ENCODE assay signal across 10 cellular contexts in genomic region chr5:172788771-172789686, GRCh38. TPM values are rescaled to one million over a fixed set of nuclear protein-coding genes. Genes with fewer than 3 reads are reported as not detected.
DNase-seq lines count a peak whose midpoint lies in the region; ATAC-seq and TF ChIP-seq lines count a peak whose summit lies in the region.
"Had no signal": no experiment of that assay in that cellular context is flagged by ENCODE, and none has a peak within 500 bp of the region (broad histone marks: within the 10 kb centered on the region; RNA-seq: fewer than 3 reads in every experiment).

No MANE protein-coding gene starts in this region.

- H3K36me3 Mint-ChIP-seq in CD4-positive, alpha-beta T cell (ENCODE audit: low read depth): no peaks in the 10 kb centered on the region

- H3K36me3 ChIP-seq in adipocyte (ENCODE audit: control insufficient read depth, insufficient read depth, low read length, severe bottlenecking): no peaks in the 10 kb centered on the region
- no peaks in the 10 kb centered on the region for H3K36me3 ChIP-seq in gastrocnemius medialis

- peak overlapping the region; percentile 43 for H3K4me3 ChIP-seq in adipocyte (ENCODE audit: low read length)
- H3K4me3 ChIP-seq in gastrocnemius medialis: peak overlapping the region in 1 of 4 donors; percentile 24

- ATAC-seq in gastrocnemius medialis: peak; percentile 18 to 31
- no peak for ATAC-seq in CD4-positive, alpha-beta T cell (ENCODE audit: poor library complexity)
- no peak for ATAC-seq in HG03139 (IDR thresholded peaks at IDR 0.05; ENCODE audit: unreplicated experiment)

- H3K4me3 Mint-ChIP-seq in CD4-positive, alpha-beta T cell: no peak overlapping the region

- H3K9ac ChIP-seq in adipocyte (ENCODE audit: low read length): peak overlapping the region; percentile 83

- CTCF ChIA-PET in CD4-positive, alpha-beta T cell (lab: Charles Lee): interaction anchor here (1.2 to 1.4 kb wide), 2 partner anchors 74 to 143 kb away, joined by 3 read pairs; no protein-coding TSS in a partner anchor

- intact Hi-C loops in gastrocnemius medialis (cut with DNase I; ENCODE audit: low total_unique reads): no loop called here
- intact Hi-C loops in CD4-positive, alpha-beta T cell (cut with DNase I, micrococcal nuclease): no loop called here

- in situ Hi-C loops in gastrocnemius medialis (cut with MboI; ENCODE audit: low sequenced_read_pairs in 4 of 4): no loop called here

- H3K27ac ChIP-seq in gastrocnemius medialis: peak overlapping the region; percentile 88 to 92 (median 90)
- H3K27ac ChIP-seq in CD4-positive, alpha-beta T cell (ENCODE audit: low read depth, low read length): no peak overlapping the region

- H3K27me3 ChIP-seq in adipocyte (replicated peaks; ENCODE audit: control insufficient read depth, insufficient read depth, low read length): no peaks in the 10 kb centered on the region
- H3K27me3 ChIP-seq in gastrocnemius medialis: no peaks in the 10 kb centered on the region
- no peaks in the 10 kb centered on the region for H3K27me3 ChIP-seq in CD4-positive, alpha-beta T cell (ENCODE audit: control insufficient read depth, insufficient read depth, low read length)

- H3K4me1 ChIP-seq in adipocyte (ENCODE audit: control insufficient read depth, insufficient read depth, low read length) (peaks cover 64% of the 10 kb centered on the region), gastrocnemius medialis (peaks cover 52 to 62% of the 10 kb centered on the region in 2 donors)

- TF ChIP-seq POLR2A in gastrocnemius medialis (IDR thresholded peaks at IDR 0.05): no peak

- POLR2A ChIA-PET in CD4-positive, alpha-beta T cell (lab: Charles Lee): interaction anchor here (0.8 to 1.1 kb wide), 4 partner anchors 17 to 24 kb away, joined by 3 to 4 read pairs (median 4); partner anchors contain the start of gene DUSP1

- TF ChIP-seq CTCF in gastrocnemius medialis (IDR thresholded peaks at IDR 0.05 in 4 of 5, conservative IDR thresholded peaks at IDR 0.05 in 1 of 5): no peak
- TF ChIP-seq CTCF in CD4-positive, alpha-beta T cell (IDR thresholded peaks at IDR 0.05): no peak

- H3K27me3 Mint-ChIP-seq in CD4-positive, alpha-beta T cell: no peaks in the 10 kb centered on the region

- DNase-seq in ELR (ENCODE audit: low read depth) (peak; percentile 34), adipocyte (ENCODE audit: low read depth) (no peak), islet precursor cell (peak; percentile 72), gastrocnemius medialis (peak; percentile 29 to 72), SIG-M5 treated with dmso at 0.1 percent for 504 hours (lab: John Stamatoyannopoulos, UW; ENCODE audit: unreplicated experiment) (no peak)
- no peak for DNase-seq in activated CD4-positive, alpha-beta T cell treated with anti-CD3 and anti-CD28 coated beads, Interleukin-2, amount 50 U/mL, for 48 hours
- no peak for DNase-seq in CD4-positive, alpha-beta T cell
- DNase-seq: DMS79, NCI-H1092 treated with DMSO at 0.1 percent for 48 hours had no signal

- no peak overlapping the region for H3K27ac Mint-ChIP-seq in CD4-positive, alpha-beta T cell

- H3K9me3 Mint-ChIP-seq in CD4-positive, alpha-beta T cell: no peaks in the 10 kb centered on the region

- H3K9me3 ChIP-seq in adipocyte (ENCODE audit: control insufficient read depth, low read length) (no peaks in the 10 kb centered on the region), gastrocnemius medialis (no peaks in the 10 kb centered on the region)
- no peaks in the 10 kb centered on the region for H3K9me3 ChIP-seq in CD4-positive, alpha-beta T cell (ENCODE audit: control insufficient read depth, low read length)

- no peaks in the 10 kb centered on the region for H3K4me1 Mint-ChIP-seq in CD4-positive, alpha-beta T cell (ENCODE audit: low read depth)

RNA-seq across cellular contexts. Expression of gene DUSP1, which starts 18.0 kb away (rescaled TPM):
- total RNA-seq in gastrocnemius medialis: 1,000 to 10,000 TPM in 1 of 4 donors, 100 to 1,000 TPM in 3; 345 to 1,004 (median 793) TPM
- 100 to 1,000 TPM; 761 to 768 TPM for total RNA-seq in CD4-positive, alpha-beta T cell

RNA-seq across cellular contexts. Expression of gene ERGIC1, which starts 45.0 kb away (rescaled TPM):
- total RNA-seq in gastrocnemius medialis: 100 to 1,000 TPM in 1 of 4 donors, 10 to 100 TPM in 3; 54.4 to 108 (median 88.0) TPM
- 10 to 100 TPM; 51.0 to 52.4 TPM for total RNA-seq in CD4-positive, alpha-beta T cell

Comparison
In these comparisons a context has a peak if more than half of its experiments do, and no peak if none do; other contexts are left out.
1. DNase-seq: peak in ELR (single experiment), islet precursor cell (single experiment) and gastrocnemius medialis (2 of 2); none in adipocyte (single experiment), activated CD4-positive, alpha-beta T cell treated with anti-CD3 and anti-CD28 coated beads, Interleukin-2, amount 50 U/mL, for 48 hours (0 of 2), CD4-positive, alpha-beta T cell (0 of 10) and SIG-M5 treated with dmso at 0.1 percent for 504 hours (single experiment).
2. ATAC-seq: peak in gastrocnemius medialis (2 of 2); none in CD4-positive, alpha-beta T cell (single experiment) and HG03139 (single experiment).